In the genomic region with DNA sequence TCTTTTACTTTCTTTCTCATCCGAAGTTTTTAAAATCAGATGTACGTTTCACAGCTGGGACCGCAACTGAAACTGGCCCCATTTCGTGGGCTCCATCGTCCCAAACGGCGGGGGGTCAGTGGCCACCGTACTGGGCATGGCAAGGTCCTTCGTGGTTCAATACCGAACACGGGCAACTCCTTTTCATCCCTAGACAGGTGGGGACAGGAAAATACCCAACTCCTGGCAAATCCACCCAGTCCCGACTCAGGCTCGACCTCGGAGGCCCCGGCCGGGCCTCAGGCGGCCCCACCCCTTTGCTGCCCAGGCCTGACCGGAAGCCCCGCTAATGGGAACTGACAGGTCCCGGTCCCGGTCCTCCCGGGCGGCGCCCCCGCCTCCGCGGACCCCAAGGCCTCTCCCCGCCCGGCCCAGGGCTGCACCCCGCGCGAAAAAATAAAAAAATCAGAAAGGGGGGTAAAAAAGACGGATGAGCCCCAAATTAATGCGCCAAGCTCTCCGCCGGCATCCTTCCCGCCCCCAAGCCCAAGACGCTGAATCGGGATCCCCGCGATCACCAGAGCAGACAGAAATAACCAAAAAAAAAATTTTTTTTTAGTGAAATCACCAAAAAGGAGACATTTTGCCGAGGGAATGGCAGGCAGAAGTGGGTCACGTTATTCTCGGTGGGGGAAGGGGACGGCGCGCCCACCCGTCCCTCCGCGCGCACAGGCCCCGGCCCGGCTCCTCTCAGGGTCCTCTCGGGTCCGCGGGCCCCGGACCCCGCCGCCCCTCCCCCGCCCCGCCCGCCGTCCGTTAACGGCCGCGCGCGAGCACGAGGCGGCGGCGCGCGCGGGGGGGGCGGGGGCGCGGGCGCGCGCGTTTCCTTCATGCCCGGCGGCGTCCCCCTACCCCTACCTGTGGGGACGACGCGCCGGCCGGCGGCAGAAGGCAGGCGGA, we compare ENCODE assay signal across 1 cellular context.
TF ChIP-seq lines count a peak whose summit lies in the region.

No MANE protein-coding gene starts in this region.

TF ChIP-seq in K562, 482 proteins besides CTCF, POLR2A, EP300 and RAD21 (continued from another document and continues in another):
- TF ChIP-seq, protein P1, sequence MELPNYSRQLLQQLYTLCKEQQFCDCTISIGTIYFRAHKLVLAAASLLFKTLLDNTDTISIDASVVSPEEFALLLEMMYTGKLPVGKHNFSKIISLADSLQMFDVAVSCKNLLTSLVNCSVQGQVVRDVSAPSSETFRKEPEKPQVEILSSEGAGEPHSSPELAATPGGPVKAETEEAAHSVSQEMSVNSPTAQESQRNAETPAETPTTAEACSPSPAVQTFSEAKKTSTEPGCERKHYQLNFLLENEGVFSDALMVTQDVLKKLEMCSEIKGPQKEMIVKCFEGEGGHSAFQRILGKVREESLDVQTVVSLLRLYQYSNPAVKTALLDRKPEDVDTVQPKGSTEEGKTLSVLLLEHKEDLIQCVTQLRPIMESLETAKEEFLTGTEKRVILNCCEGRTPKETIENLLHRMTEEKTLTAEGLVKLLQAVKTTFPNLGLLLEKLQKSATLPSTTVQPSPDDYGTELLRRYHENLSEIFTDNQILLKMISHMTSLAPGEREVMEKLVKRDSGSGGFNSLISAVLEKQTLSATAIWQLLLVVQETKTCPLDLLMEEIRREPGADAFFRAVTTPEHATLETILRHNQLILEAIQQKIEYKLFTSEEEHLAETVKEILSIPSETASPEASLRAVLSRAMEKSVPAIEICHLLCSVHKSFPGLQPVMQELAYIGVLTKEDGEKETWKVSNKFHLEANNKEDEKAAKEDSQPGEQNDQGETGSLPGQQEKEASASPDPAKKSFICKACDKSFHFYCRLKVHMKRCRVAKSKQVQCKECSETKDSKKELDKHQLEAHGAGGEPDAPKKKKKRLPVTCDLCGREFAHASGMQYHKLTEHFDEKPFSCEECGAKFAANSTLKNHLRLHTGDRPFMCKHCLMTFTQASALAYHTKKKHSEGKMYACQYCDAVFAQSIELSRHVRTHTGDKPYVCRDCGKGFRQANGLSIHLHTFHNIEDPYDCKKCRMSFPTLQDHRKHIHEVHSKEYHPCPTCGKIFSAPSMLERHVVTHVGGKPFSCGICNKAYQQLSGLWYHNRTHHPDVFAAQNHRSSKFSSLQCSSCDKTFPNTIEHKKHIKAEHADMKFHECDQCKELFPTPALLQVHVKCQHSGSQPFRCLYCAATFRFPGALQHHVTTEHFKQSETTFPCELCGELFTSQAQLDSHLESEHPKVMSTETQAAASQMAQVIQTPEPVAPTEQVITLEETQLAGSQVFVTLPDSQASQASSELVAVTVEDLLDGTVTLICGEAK (IDR thresholded peaks at IDR 0.05), result peak; percentile 76
- TF ChIP-seq, protein P1 (CRISPR knock-in tag; IDR thresholded peaks at IDR 0.05), result no peak
- TF ChIP-seq NCOA4 (IDR thresholded peaks at IDR 0.05; ENCODE audit: partially characterized antibody), result no peak
- TF ChIP-seq, protein P2, sequence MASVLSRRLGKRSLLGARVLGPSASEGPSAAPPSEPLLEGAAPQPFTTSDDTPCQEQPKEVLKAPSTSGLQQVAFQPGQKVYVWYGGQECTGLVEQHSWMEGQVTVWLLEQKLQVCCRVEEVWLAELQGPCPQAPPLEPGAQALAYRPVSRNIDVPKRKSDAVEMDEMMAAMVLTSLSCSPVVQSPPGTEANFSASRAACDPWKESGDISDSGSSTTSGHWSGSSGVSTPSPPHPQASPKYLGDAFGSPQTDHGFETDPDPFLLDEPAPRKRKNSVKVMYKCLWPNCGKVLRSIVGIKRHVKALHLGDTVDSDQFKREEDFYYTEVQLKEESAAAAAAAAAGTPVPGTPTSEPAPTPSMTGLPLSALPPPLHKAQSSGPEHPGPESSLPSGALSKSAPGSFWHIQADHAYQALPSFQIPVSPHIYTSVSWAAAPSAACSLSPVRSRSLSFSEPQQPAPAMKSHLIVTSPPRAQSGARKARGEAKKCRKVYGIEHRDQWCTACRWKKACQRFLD (CRISPR knock-in tag; IDR thresholded peaks at IDR 0.05), result peak; percentile 89; the same call in 1 of the 2 replicates
- 0 out of 2 replicates have a peak, but pooled peaks have one; percentile 14 for TF ChIP-seq BHLHE40 (IDR thresholded peaks at IDR 0.05; ENCODE audit: low read length)
- no peak for TF ChIP-seq ETV6 (IDR thresholded peaks at IDR 0.05; ENCODE audit: borderline replicate concordance in 1 of 2, low read depth in 2 of 2, low read length in 1 of 2)
- no peak for TF ChIP-seq ETV6 (CRISPR knock-in tag; IDR thresholded peaks at IDR 0.05; ENCODE audit: borderline replicate concordance)
- peak; percentile 91; the same call in 1 of the 2 replicates for TF ChIP-seq ZNF197 (CRISPR knock-in tag; IDR thresholded peaks at IDR 0.05; ENCODE audit: low read depth)
- 0 out of 2 replicates have a peak, but pooled peaks have one; percentile 77 for TF ChIP-seq ZNF644 (tag; IDR thresholded peaks at IDR 0.05; ENCODE audit: low read depth)
- TF ChIP-seq, protein P3, sequence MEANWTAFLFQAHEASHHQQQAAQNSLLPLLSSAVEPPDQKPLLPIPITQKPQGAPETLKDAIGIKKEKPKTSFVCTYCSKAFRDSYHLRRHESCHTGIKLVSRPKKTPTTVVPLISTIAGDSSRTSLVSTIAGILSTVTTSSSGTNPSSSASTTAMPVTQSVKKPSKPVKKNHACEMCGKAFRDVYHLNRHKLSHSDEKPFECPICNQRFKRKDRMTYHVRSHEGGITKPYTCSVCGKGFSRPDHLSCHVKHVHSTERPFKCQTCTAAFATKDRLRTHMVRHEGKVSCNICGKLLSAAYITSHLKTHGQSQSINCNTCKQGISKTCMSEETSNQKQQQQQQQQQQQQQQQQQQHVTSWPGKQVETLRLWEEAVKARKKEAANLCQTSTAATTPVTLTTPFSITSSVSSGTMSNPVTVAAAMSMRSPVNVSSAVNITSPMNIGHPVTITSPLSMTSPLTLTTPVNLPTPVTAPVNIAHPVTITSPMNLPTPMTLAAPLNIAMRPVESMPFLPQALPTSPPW (CRISPR knock-in tag; IDR thresholded peaks at IDR 0.05), result peak; percentile 100
- TF ChIP-seq BRD9 (IDR thresholded peaks at IDR 0.05; ENCODE audit: low read depth, partially characterized antibody), result peak; percentile 55
- TF ChIP-seq ZBED1 (IDR thresholded peaks at IDR 0.05), result no peak
- peak; percentile 67; the same call in 1 of the 2 replicates for TF ChIP-seq ZKSCAN8 (CRISPR knock-in tag; IDR thresholded peaks at IDR 0.05)
- peak; percentile 31; the same call in 1 of the 2 replicates for TF ChIP-seq DMBX1 (CRISPR knock-in tag; IDR thresholded peaks at IDR 0.05; ENCODE audit: borderline replicate concordance)
- TF ChIP-seq ZNF76 (CRISPR knock-in tag; IDR thresholded peaks at IDR 0.05; ENCODE audit: borderline replicate concordance), result no peak
- TF ChIP-seq, protein P4, sequence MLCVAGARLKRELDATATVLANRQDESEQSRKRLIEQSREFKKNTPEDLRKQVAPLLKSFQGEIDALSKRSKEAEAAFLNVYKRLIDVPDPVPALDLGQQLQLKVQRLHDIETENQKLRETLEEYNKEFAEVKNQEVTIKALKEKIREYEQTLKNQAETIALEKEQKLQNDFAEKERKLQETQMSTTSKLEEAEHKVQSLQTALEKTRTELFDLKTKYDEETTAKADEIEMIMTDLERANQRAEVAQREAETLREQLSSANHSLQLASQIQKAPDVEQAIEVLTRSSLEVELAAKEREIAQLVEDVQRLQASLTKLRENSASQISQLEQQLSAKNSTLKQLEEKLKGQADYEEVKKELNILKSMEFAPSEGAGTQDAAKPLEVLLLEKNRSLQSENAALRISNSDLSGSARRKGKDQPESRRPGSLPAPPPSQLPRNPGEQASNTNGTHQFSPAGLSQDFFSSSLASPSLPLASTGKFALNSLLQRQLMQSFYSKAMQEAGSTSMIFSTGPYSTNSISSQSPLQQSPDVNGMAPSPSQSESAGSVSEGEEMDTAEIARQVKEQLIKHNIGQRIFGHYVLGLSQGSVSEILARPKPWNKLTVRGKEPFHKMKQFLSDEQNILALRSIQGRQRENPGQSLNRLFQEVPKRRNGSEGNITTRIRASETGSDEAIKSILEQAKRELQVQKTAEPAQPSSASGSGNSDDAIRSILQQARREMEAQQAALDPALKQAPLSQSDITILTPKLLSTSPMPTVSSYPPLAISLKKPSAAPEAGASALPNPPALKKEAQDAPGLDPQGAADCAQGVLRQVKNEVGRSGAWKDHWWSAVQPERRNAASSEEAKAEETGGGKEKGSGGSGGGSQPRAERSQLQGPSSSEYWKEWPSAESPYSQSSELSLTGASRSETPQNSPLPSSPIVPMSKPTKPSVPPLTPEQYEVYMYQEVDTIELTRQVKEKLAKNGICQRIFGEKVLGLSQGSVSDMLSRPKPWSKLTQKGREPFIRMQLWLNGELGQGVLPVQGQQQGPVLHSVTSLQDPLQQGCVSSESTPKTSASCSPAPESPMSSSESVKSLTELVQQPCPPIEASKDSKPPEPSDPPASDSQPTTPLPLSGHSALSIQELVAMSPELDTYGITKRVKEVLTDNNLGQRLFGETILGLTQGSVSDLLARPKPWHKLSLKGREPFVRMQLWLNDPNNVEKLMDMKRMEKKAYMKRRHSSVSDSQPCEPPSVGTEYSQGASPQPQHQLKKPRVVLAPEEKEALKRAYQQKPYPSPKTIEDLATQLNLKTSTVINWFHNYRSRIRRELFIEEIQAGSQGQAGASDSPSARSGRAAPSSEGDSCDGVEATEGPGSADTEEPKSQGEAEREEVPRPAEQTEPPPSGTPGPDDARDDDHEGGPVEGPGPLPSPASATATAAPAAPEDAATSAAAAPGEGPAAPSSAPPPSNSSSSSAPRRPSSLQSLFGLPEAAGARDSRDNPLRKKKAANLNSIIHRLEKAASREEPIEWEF (CRISPR knock-in tag; IDR thresholded peaks at IDR 0.05), result peak; percentile 76
- TF ChIP-seq FOXM1 (IDR thresholded peaks at IDR 0.05; ENCODE audit: low read depth), result 0 out of 2 replicates have a peak, but pooled peaks have one; percentile 11
- no peak for TF ChIP-seq FOXM1 (CRISPR knock-in tag; IDR thresholded peaks at IDR 0.05; ENCODE audit: low read depth)
- TF ChIP-seq TEAD2 (tag; IDR thresholded peaks at IDR 0.05), result no peak
- TF ChIP-seq ZFP30 (CRISPR knock-in tag; IDR thresholded peaks at IDR 0.05; ENCODE audit: borderline replicate concordance), result no peak
- peak; percentile 96 for TF ChIP-seq ZNF766 (CRISPR knock-in tag; conservative IDR thresholded peaks at IDR 0.05)
- TF ChIP-seq FOXK1 (CRISPR knock-in tag; IDR thresholded peaks at IDR 0.05; ENCODE audit: borderline replicate concordance), result no peak
- TF ChIP-seq, protein P5, sequence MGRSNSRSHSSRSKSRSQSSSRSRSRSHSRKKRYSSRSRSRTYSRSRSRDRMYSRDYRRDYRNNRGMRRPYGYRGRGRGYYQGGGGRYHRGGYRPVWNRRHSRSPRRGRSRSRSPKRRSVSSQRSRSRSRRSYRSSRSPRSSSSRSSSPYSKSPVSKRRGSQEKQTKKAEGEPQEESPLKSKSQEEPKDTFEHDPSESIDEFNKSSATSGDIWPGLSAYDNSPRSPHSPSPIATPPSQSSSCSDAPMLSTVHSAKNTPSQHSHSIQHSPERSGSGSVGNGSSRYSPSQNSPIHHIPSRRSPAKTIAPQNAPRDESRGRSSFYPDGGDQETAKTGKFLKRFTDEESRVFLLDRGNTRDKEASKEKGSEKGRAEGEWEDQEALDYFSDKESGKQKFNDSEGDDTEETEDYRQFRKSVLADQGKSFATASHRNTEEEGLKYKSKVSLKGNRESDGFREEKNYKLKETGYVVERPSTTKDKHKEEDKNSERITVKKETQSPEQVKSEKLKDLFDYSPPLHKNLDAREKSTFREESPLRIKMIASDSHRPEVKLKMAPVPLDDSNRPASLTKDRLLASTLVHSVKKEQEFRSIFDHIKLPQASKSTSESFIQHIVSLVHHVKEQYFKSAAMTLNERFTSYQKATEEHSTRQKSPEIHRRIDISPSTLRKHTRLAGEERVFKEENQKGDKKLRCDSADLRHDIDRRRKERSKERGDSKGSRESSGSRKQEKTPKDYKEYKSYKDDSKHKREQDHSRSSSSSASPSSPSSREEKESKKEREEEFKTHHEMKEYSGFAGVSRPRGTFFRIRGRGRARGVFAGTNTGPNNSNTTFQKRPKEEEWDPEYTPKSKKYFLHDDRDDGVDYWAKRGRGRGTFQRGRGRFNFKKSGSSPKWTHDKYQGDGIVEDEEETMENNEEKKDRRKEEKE (IDR thresholded peaks at IDR 0.05; ENCODE audit: borderline replicate concordance in 1 of 2, control insufficient read depth in 1 of 2, low read depth in 2 of 2, low read length in 1 of 2), result no peak
- peak; percentile 35; the same call in 1 of the 2 replicates for TF ChIP-seq ZNF316 (IDR thresholded peaks at IDR 0.05)
- TF ChIP-seq MAZ (CRISPR knock-in tag; conservative IDR thresholded peaks at IDR 0.05 in 1 of 2, IDR thresholded peaks at IDR 0.05 in 1 of 2), result peak; percentile 30 to 63; a peak in 2 of 4 replicates
- no peak for TF ChIP-seq FUS (optimal IDR thresholded peaks at IDR 0.05; ENCODE audit: low read depth, low read length)
- TF ChIP-seq CHD1 (IDR thresholded peaks at IDR 0.05; ENCODE audit: low read length), result peak; percentile 97
- TF ChIP-seq GABPB1 (CRISPR knock-in tag; IDR thresholded peaks at IDR 0.05), result peak; percentile 75; the same call in 1 of the 2 replicates
